In genomic region chr3:145900056-145900829, GRCh38 we compare ENCODE assay signal across 13 cellular contexts.
DNase-seq lines count a peak whose midpoint lies in the region; ATAC-seq, FAIRE-seq and TF ChIP-seq lines count a peak whose summit lies in the region.
"Had no signal": no experiment of that assay in that cellular context is flagged by ENCODE, and none has a peak within 500 bp of the region (broad histone marks: within the 10 kb centered on the region; RNA-seq: fewer than 3 reads in every experiment).

No MANE protein-coding gene starts in this region.

- TF ChIP-seq CTCF in GM12865 (IDR thresholded peaks at IDR 0.05; ENCODE audit: insufficient read depth, low read depth, low read length, missing control alignments) (no peak), stomach (IDR thresholded peaks at IDR 0.05) (no peak)

- peak; percentile 71 for ATAC-seq in GM19397 (IDR thresholded peaks at IDR 0.05; ENCODE audit: unreplicated experiment)
- ATAC-seq in HG02840 (IDR thresholded peaks at IDR 0.05; ENCODE audit: low FRiP score, unreplicated experiment) = peak; percentile 67
- ATAC-seq in HG03469 (IDR thresholded peaks at IDR 0.05; ENCODE audit: unreplicated experiment) = peak; percentile 49
- ATAC-seq in left colon = no peak
- ATAC-seq: activated CD8-positive, alpha-beta T cell treated with anti-CD3 and anti-CD28 coated beads for 36 hours had no signal

- H3K27me3 ChIP-seq in stomach = no peaks in the 10 kb centered on the region

- DNase-seq in GM12865 (ENCODE audit: low read depth) = peak; percentile 75
- DNase-seq in H54 (ENCODE audit: insufficient read length, low spot score) = no peak
- DNase-seq in stomach = no peak
- DNase-seq in activated T-cell treated with anti-CD3 and anti-CD28 coated beads, Interleukin-2, amount 50 U/mL, for 24 hours = no peak
- no peak for DNase-seq in left colon
- DNase-seq: activated CD8-positive, alpha-beta T cell treated with anti-CD3 and anti-CD28 coated beads for 36 hours; H7; Kasumi-1 had no signal

- no peaks in the 10 kb centered on the region for H3K9me3 Mint-ChIP-seq in activated T-cell treated with anti-CD3 and anti-CD28 coated beads, Interleukin-2, amount 50 U/mL, for 24 hours

- H3K36me3 Mint-ChIP-seq in activated T-cell treated with anti-CD3 and anti-CD28 coated beads, Interleukin-2, amount 50 U/mL, for 24 hours (ENCODE audit: low read depth) = no peaks in the 10 kb centered on the region

- H3K4me1 ChIP-seq in stomach = no peaks in the 10 kb centered on the region
- H3K4me1 ChIP-seq: prostate gland had no signal

- no peaks in the 10 kb centered on the region for H3K9me3 ChIP-seq in stomach
- H3K9me3 ChIP-seq: prostate gland had no signal

- H3K27me3 Mint-ChIP-seq in activated T-cell treated with anti-CD3 and anti-CD28 coated beads, Interleukin-2, amount 50 U/mL, for 24 hours = no peaks in the 10 kb centered on the region
- H3K27me3 Mint-ChIP-seq: activated CD8-positive, alpha-beta T cell treated with anti-CD3 and anti-CD28 coated beads for 36 hours had no signal

- WGBS in stomach, 5 donors = 60 to 79% (median 76%) methylated on average over 3 of the region's 3 CpGs

- H3K36me3 ChIP-seq in stomach = no peaks in the 10 kb centered on the region
- H3K36me3 ChIP-seq: prostate gland had no signal

- no peak overlapping the region for H3K4me3 Mint-ChIP-seq in activated T-cell treated with anti-CD3 and anti-CD28 coated beads, Interleukin-2, amount 50 U/mL, for 24 hours
- H3K4me3 Mint-ChIP-seq: activated CD8-positive, alpha-beta T cell treated with anti-CD3 and anti-CD28 coated beads for 36 hours had no signal

- no peak overlapping the region for H3K27ac Mint-ChIP-seq in activated T-cell treated with anti-CD3 and anti-CD28 coated beads, Interleukin-2, amount 50 U/mL, for 24 hours
- H3K27ac Mint-ChIP-seq: activated CD8-positive, alpha-beta T cell treated with anti-CD3 and anti-CD28 coated beads for 36 hours had no signal

- no peak overlapping the region for H3K4me3 ChIP-seq in GM12865 (ENCODE audit: low read depth, low read length)
- no peak overlapping the region for H3K4me3 ChIP-seq in stomach
- H3K4me3 ChIP-seq: lung, prostate gland had no signal

- intact Hi-C loops in stomach (cut with DNase I; ENCODE audit: low total_unique reads) = no loop called here
- intact Hi-C loops in left colon (cut with DNase I, micrococcal nuclease) = no loop called here

- FAIRE-seq in H54 (lab: Jason Lieb, UNC) = no peak

- no peaks in the 10 kb centered on the region for H3K4me1 Mint-ChIP-seq in activated T-cell treated with anti-CD3 and anti-CD28 coated beads, Interleukin-2, amount 50 U/mL, for 24 hours (ENCODE audit: low read depth)

- no peak overlapping the region for H3K27ac ChIP-seq in stomach
- H3K27ac ChIP-seq: prostate gland had no signal

- no peak for TF ChIP-seq POLR2A in H54 (IDR thresholded peaks at IDR 0.05; ENCODE audit: low read depth, low read length)
- TF ChIP-seq POLR2A in stomach (IDR thresholded peaks at IDR 0.05) = no peak

- TF ChIP-seq EP300 in stomach (IDR thresholded peaks at IDR 0.05) = no peak
